1 cellular context compared by ENCODE assay signal in the genomic region with DNA sequence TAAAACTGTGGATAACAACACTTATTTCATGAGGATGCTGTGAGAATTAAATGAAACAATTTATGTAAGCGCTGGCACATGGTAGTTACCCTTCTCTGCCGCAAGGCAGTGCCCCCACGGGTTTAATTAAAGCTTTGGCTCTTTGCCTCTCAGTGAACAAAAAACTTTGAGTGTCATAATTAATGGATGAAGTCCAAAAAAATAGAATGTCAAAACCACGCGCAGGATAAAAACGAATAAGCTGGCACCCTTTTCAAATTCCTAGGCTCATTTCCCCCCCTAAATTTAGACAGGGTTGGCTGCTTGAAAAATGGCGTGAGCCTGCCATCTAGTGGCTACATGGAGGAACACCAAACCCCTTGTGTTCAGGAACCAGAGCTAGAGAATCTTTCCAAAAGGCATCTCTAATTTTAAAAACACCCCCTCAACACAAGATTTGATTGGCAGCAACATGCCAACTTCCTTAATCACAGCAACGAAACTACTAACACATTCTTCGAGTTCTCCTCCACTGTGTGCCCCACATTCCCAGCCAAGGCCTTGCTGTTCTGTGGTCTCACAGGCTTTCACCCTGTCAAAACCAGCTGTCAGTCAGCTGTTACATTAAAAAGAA.
TF ChIP-seq lines count a peak whose summit lies in the region.

No MANE protein-coding gene starts in this region.

TF ChIP-seq in HepG2, 621 proteins besides CTCF, POLR2A, EP300 and RAD21:
- TF ChIP-seq STAG1 (CRISPR knock-in tag; IDR thresholded peaks at IDR 0.05): peak; percentile 78
- TF ChIP-seq MAFK (conservative IDR thresholded peaks at IDR 0.05 in 1 of 2, IDR thresholded peaks at IDR 0.05 in 1 of 2; ENCODE audit: low read length in 2 of 2): no peak
- no peak for TF ChIP-seq ZNF367 (CRISPR knock-in tag; IDR thresholded peaks at IDR 0.05; ENCODE audit: borderline replicate concordance)
- TF ChIP-seq SMC3 (IDR thresholded peaks at IDR 0.05; ENCODE audit: low read length): peak; percentile 56; the same call in 1 of the 2 replicates
